Comparison of ENCODE assay signal across 25 cellular contexts in the genomic region with DNA sequence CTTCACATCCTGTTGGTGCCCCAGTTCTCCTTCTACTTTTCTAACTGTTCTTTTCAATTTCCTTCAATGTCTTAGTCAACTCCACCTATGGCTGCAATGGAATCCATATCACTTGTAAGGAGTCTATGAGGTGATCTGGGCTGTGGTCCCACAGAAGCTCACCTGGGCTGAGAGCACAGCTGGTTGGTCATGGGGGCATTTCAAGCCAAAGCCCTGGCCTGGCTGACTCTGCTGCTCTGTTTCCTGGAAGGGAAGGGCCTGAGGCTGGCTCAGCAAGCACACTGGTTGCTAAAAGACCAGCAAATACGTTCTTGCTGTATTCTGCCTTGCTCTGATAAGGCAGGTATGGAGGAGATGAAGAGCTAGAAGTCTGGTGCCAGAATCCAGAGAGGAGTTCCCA. TPM values are rescaled to one million over a fixed set of nuclear protein-coding genes. Genes with fewer than 3 reads are reported as not detected.
"Had no signal": no experiment of that assay in that cellular context is flagged by ENCODE, and none has a peak within 500 bp of the region (broad histone marks: within the 10 kb centered on the region; RNA-seq: fewer than 3 reads in every experiment).

No MANE protein-coding gene starts in this region.

- H2AFZ ChIP-seq: parathyroid adenoma had no signal

- H3K36me3 ChIP-seq: cardiac muscle cell, heart left ventricle, upper lobe of right lung had no signal

- H3K27ac ChIP-seq: body of pancreas, cardiac muscle cell, heart left ventricle, parathyroid adenoma, upper lobe of right lung had no signal

- H3K9ac ChIP-seq: parathyroid adenoma had no signal

- H3K79me2 ChIP-seq: parathyroid adenoma had no signal

- H3K27me3 ChIP-seq: body of pancreas, cardiac muscle cell, heart left ventricle, upper lobe of right lung had no signal

- H3K9me3 ChIP-seq: body of pancreas, upper lobe of right lung had no signal

- H3K4me1 ChIP-seq: parathyroid adenoma had no signal

- H3K4me3 ChIP-seq: body of pancreas, cardiac muscle cell, heart left ventricle, upper lobe of right lung had no signal

- DNase-seq: activated CD4-positive, alpha-beta T cell treated with anti-CD3 and anti-CD28 coated beads for 4 hours; activated CD4-positive, alpha-beta T cell treated with anti-CD3 and anti-CD28 coated beads, Interleukin-2, amount 50 U/mL, for 48 hours; activated CD4-positive, CD25-positive, alpha-beta regulatory T cell; activated CD8-positive, alpha-beta memory T cell treated with anti-CD3 and anti-CD28 coated beads for 24 hours; activated gamma-delta T cell treated with Interleukin-2 at 50 U/mL for 16 hours; activated naive CD8-positive, alpha-beta T cell treated with anti-CD3 and anti-CD28 coated beads, Interleukin-2, amount 50 U/mL, for 24 hours; activated T-cell treated with anti-CD3 and anti-CD28 coated beads, Interleukin-2, amount 50 U/mL, for 1 hour; cortex of kidney; effector memory CD8-positive, alpha-beta T cell; erythroblast; heart left ventricle; hypothalamus; immature natural killer cell; naive thymus-derived CD8-positive, alpha-beta T cell; occipital lobe; right cardiac atrium; stimulated activated CD4-positive, alpha-beta T cell treated with anti-CD3 and anti-CD28 coated beads, Interleukin-12 subunit alpha, Interleukin-12 subunit beta, amount 100 ng/mL, for 4 hours; stimulated activated CD4-positive, alpha-beta T cell treated with anti-CD3 and anti-CD28 coated beads, Interleukin-4, amount 100 ng/mL, for 1 hour; stimulated activated naive CD8-positive, alpha-beta T cell treated with anti-CD3 and anti-CD28 coated beads, Interleukin-15, Interleukin-2, amounts not matched to agents 100 U/mL and 50 U/mL, for 24 hours; T-cell; upper lobe of right lung had no signal

- ATAC-seq: activated naive CD8-positive, alpha-beta T cell treated with anti-CD3 and anti-CD28 coated beads, Interleukin-2, amount 50 U/mL, for 24 hours; body of pancreas; effector memory CD8-positive, alpha-beta T cell; heart left ventricle; naive thymus-derived CD8-positive, alpha-beta T cell; right cardiac atrium; stimulated activated naive CD8-positive, alpha-beta T cell treated with anti-CD3 and anti-CD28 coated beads, Interleukin-15, Interleukin-2, amounts not matched to agents 100 U/mL and 50 U/mL, for 24 hours; T-cell; upper lobe of right lung had no signal

RNA-seq across cellular contexts. Expression of a gene that starts 29.0 kb away (rescaled TPM):
- total RNA-seq: activated T-helper 1 cell treated with anti-CD3 and anti-CD28 coated beads, Interleukin-12 subunit alpha, Interleukin-12 subunit beta, Interleukin-2, Interleukin-4 antibody, amounts not matched to agents 30 ng/mL and 10 ng/mL and 1 ng/mL, durations not matched to agents 14 hours and 24 hours and 36 hours; naive thymus-derived CD8-positive, alpha-beta T cell had no signal
- polyA plus RNA-seq: immature natural killer cell; naive thymus-derived CD8-positive, alpha-beta T cell had no signal
